In genomic region chr7:23106801-23107713, GRCh38 we compare ENCODE assay signal across 8 cellular contexts. TPM values are rescaled to one million over a fixed set of nuclear protein-coding genes. Genes with fewer than 3 reads are reported as not detected.
DNase-seq lines count a peak whose midpoint lies in the region; ATAC-seq, FAIRE-seq and TF ChIP-seq lines count a peak whose summit lies in the region.

No MANE protein-coding gene starts in this region.

- peaks cover 8% of the 10 kb centered on the region for H3K4me1 Mint-ChIP-seq in astrocyte (ENCODE audit: low read depth, unreplicated experiment)

- TF ChIP-seq CTCF in right atrium auricular region (IDR thresholded peaks at IDR 0.05): no peak
- TF ChIP-seq CTCF in astrocyte (IDR thresholded peaks at IDR 0.05; ENCODE audit: insufficient read depth, low read depth, low read length): no peak
- TF ChIP-seq CTCF in thoracic aorta (IDR thresholded peaks at IDR 0.05): no peak

- H3K36me3 Mint-ChIP-seq in astrocyte (ENCODE audit: low read depth, unreplicated experiment): peaks cover 2% of the 10 kb centered on the region

- FAIRE-seq in astrocyte (lab: Jason Lieb, UNC): peak; percentile 9

- ATAC-seq in thoracic aorta (ENCODE audit: insufficient number of reproducible peaks, low FRiP score, low read depth) (no peak), HG03097 (IDR thresholded peaks at IDR 0.05; ENCODE audit: low FRiP score, unreplicated experiment) (no peak)

- H3K27ac ChIP-seq in right atrium auricular region (peak overlapping the region; percentile 91 to 96), astrocyte (ENCODE audit: low read depth, low read length) (peak overlapping the region; percentile 89), thoracic aorta (no peak overlapping the region)

- H3K27me3 Mint-ChIP-seq in astrocyte (ENCODE audit: low read depth, unreplicated experiment): no peaks in the 10 kb centered on the region

- H3K36me3 ChIP-seq in right atrium auricular region: no peaks in the 10 kb centered on the region
- no peaks in the 10 kb centered on the region for H3K36me3 ChIP-seq in astrocyte (ENCODE audit: insufficient read depth, low read length)
- no peaks in the 10 kb centered on the region for H3K36me3 ChIP-seq in thoracic aorta

- H3K4me1 ChIP-seq in right atrium auricular region (peaks cover 0 to 41% of the 10 kb centered on the region in 2 donors), astrocyte (ENCODE audit: insufficient read depth, low read length) (peaks cover 8% of the 10 kb centered on the region), thoracic aorta (ENCODE audit: control insufficient read depth in 1 of 2, low read depth in 2 of 2) (peaks cover 14 to 27% of the 10 kb centered on the region in 2 donors)

- peak overlapping the region; percentile 96 for H3K4me3 Mint-ChIP-seq in astrocyte (ENCODE audit: unreplicated experiment)

- H3K27me3 ChIP-seq in right atrium auricular region (no peaks in the 10 kb centered on the region), astrocyte (ENCODE audit: insufficient read depth, low read length) (no peaks in the 10 kb centered on the region), thoracic aorta (replicated peaks; ENCODE audit: insufficient read depth) (no peaks in the 10 kb centered on the region)

- H3K9me3 Mint-ChIP-seq in astrocyte (ENCODE audit: unreplicated experiment): no peaks in the 10 kb centered on the region

- H4K20me1 ChIP-seq in astrocyte (ENCODE audit: insufficient read depth, low read length): peaks cover 47% of the 10 kb centered on the region

- peak overlapping the region; percentile 96 for H2AFZ ChIP-seq in astrocyte (ENCODE audit: low read depth, low read length)

- peak overlapping the region; percentile 71 for H3K27ac Mint-ChIP-seq in astrocyte (ENCODE audit: unreplicated experiment)

- intact Hi-C loops in cardiac septum (cut with DNase I): loop anchor here (2.0 kb wide), 1 partner anchor 140 kb away; the partner anchor contains the start of gene GPNMB

- H3K79me2 ChIP-seq in astrocyte (ENCODE audit: insufficient read depth, low read length): peaks cover 56% of the 10 kb centered on the region

- DNase-seq in right atrium auricular region (ENCODE audit: low spot score) (no peak), cardiac septum (ENCODE audit: low spot score) (no peak), astrocyte (ENCODE audit: low read depth) (no peak), left kidney (ENCODE audit: low read depth, low spot score) (peak; percentile 45), thoracic aorta (ENCODE audit: low spot score) (no peak), DMS153 (lab: John Stamatoyannopoulos, UW) (no peak)
- DNase-seq in activated effector memory CD4-positive, alpha-beta T cell treated with anti-CD3 and anti-CD28 coated beads, Interleukin-2, amount 50 U/mL, for 16 hours: no peak

- no peaks in the 10 kb centered on the region for H3K9me3 ChIP-seq in right atrium auricular region
- peaks cover 2% of the 10 kb centered on the region for H3K9me3 ChIP-seq in astrocyte (ENCODE audit: insufficient read depth, low read depth, low read length)
- no peaks in the 10 kb centered on the region for H3K9me3 ChIP-seq in thoracic aorta

- H3K9ac ChIP-seq in astrocyte (ENCODE audit: low read length): peak overlapping the region; percentile 96

- H3K4me2 ChIP-seq in astrocyte (ENCODE audit: low read length): peak overlapping the region; percentile 93

- peak overlapping the region; percentile 94 for H3K4me3 ChIP-seq in right atrium auricular region
- H3K4me3 ChIP-seq in astrocyte (ENCODE audit: insufficient read depth, low read depth, low read length): peak overlapping the region; percentile 99
- peak overlapping the region; percentile 86 for H3K4me3 ChIP-seq in thoracic aorta

RNA-seq across cellular contexts. Expression of gene KLHL7, which starts 1.5 kb away (rescaled TPM):
- total RNA-seq in right atrium auricular region: 10 to 100 TPM; 37.3 to 87.6 TPM
- total RNA-seq in cardiac septum: 103 TPM
- 34.6 and 38.7 TPM in 2 replicates for total RNA-seq in astrocyte
- total RNA-seq in thoracic aorta: 10 to 100 TPM; 22.7 to 23.8 TPM

Comparison
In these comparisons a context has a peak if more than half of its experiments do, and no peak if none do; other contexts are left out.
1. H3K27ac ChIP-seq: peak in right atrium auricular region (2 of 2) and astrocyte (single experiment); none in thoracic aorta (0 of 2).
2. Peak in every context shown above with its lines, with median percentiles within 50 percentile points of each other: H3K4me3 ChIP-seq.